Comparison of ENCODE assay signal across 14 cellular contexts in the genomic region with DNA sequence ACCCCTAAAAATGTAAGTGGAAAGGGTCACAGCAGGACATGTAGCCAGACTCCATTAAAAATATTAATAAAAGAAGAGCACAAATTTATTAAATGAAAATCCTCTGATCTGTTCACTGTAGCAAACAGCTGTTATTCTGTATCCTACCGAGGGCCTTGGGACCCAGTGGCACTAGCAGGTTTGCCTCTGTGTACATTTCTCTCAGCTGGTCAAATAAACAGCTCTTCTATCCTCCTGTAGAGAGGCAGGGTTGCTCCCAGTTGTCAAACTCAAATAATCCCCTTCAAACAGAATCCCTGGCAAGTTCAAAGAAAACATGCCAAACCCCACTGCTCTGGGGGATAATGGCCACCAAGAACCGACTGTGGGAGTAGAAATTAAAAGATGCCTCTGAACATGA.
"Had no signal": no experiment of that assay in that cellular context is flagged by ENCODE, and none has a peak within 500 bp of the region (broad histone marks: within the 10 kb centered on the region; RNA-seq: fewer than 3 reads in every experiment).

No MANE protein-coding gene starts in this region.

- H3K4me1 Mint-ChIP-seq: activated naive CD8-positive, alpha-beta T cell treated with anti-CD3 and anti-CD28 coated beads, Interleukin-2, amount 50 U/mL, for 24 hours; naive thymus-derived CD4-positive, alpha-beta T cell had no signal

- H3K27me3 Mint-ChIP-seq: activated naive CD8-positive, alpha-beta T cell treated with anti-CD3 and anti-CD28 coated beads, Interleukin-2, amount 50 U/mL, for 24 hours; naive thymus-derived CD4-positive, alpha-beta T cell had no signal

- H3K4me3 ChIP-seq: esophagus squamous epithelium, left ventricle myocardium inferior, mucosa of descending colon, pancreas had no signal

- H3K27ac ChIP-seq: esophagus squamous epithelium, left ventricle myocardium inferior, pancreas had no signal

- H3K4me3 Mint-ChIP-seq: activated naive CD8-positive, alpha-beta T cell treated with anti-CD3 and anti-CD28 coated beads, Interleukin-2, amount 50 U/mL, for 24 hours; naive thymus-derived CD4-positive, alpha-beta T cell had no signal

- DNase-seq: activated CD4-positive, CD25-positive, alpha-beta regulatory T cell treated with anti-CD3 and anti-CD28 coated beads, Interleukin-2, amount 50 U/mL, for 72 hours; activated naive CD4-positive, alpha-beta T cell treated with Interleukin-2 at 50 U/mL for 16 hours; activated naive CD8-positive, alpha-beta T cell treated with anti-CD3 and anti-CD28 coated beads, Interleukin-2, amount 50 U/mL, for 24 hours; activated T-cell treated with anti-CD3 and anti-CD28 coated beads for 4 hours; aorta; cortex of kidney; effector CD8-positive, alpha-beta T cell; esophagus squamous epithelium; hippocampal formation; left ventricle myocardium inferior; mucosa of descending colon; naive thymus-derived CD4-positive, alpha-beta T cell; pancreas; stimulated activated CD4-positive, alpha-beta T cell treated with anti-CD3 and anti-CD28 coated beads, Interleukin-2, amount 100 ng/mL, for 24 hours had no signal

- H3K27me3 ChIP-seq: esophagus squamous epithelium, pancreas had no signal

- H3K27ac Mint-ChIP-seq: activated naive CD8-positive, alpha-beta T cell treated with anti-CD3 and anti-CD28 coated beads, Interleukin-2, amount 50 U/mL, for 24 hours; naive thymus-derived CD4-positive, alpha-beta T cell had no signal

- H3K36me3 Mint-ChIP-seq: naive thymus-derived CD4-positive, alpha-beta T cell had no signal
